In genomic region chr2:5839563-5839962, GRCh38 we compare ENCODE assay signal across 28 cellular contexts.
DNase-seq lines count a peak whose midpoint lies in the region; ATAC-seq, FAIRE-seq and TF ChIP-seq lines count a peak whose summit lies in the region.
"Had no signal": no experiment of that assay in that cellular context is flagged by ENCODE, and none has a peak within 500 bp of the region (broad histone marks: within the 10 kb centered on the region; RNA-seq: fewer than 3 reads in every experiment).

No MANE protein-coding gene starts in this region.

- no peaks in the 10 kb centered on the region for H3K4me1 ChIP-seq in hepatocyte (ENCODE audit: insufficient read depth)
- H3K4me1 ChIP-seq in pancreas, result no peaks in the 10 kb centered on the region
- H3K4me1 ChIP-seq: Caco-2, prostate gland, sigmoid colon, tibial nerve had no signal

- H3K9me2 ChIP-seq in hepatocyte (replicated peaks; ENCODE audit: insufficient read depth), result no peaks in the 10 kb centered on the region

- TF ChIP-seq CTCF in hepatocyte (IDR thresholded peaks at IDR 0.05; ENCODE audit: poor library complexity) (no peak), pancreas (IDR thresholded peaks at IDR 0.05) (no peak)

- H3K27ac ChIP-seq in hepatocyte, result no peak overlapping the region
- H3K27ac ChIP-seq in pancreas, result no peak overlapping the region
- H3K27ac ChIP-seq: neutrophil, PC-9, prostate gland, sigmoid colon, tibial nerve had no signal

- no peaks in the 10 kb centered on the region for H4K20me1 ChIP-seq in hepatocyte (ENCODE audit: insufficient read depth, poor library complexity, severe bottlenecking)

- ATAC-seq in GM21367 (IDR thresholded peaks at IDR 0.05; ENCODE audit: unreplicated experiment) (no peak), pancreas (no peak)
- ATAC-seq: activated CD8-positive, alpha-beta T cell treated with anti-CD3 and anti-CD28 coated beads for 36 hours; effector memory CD8-positive, alpha-beta T cell; HCT116; K562; left lobe of liver; Right ventricle myocardium inferior had no signal

- H3K4me2 ChIP-seq in hepatocyte, result peak overlapping the region; percentile 48
- H3K4me2 ChIP-seq: PC-9 had no signal

- H3K79me2 ChIP-seq in hepatocyte, result no peaks in the 10 kb centered on the region

- H3K4me3 ChIP-seq in hepatocyte (no peak overlapping the region), pancreas (no peak overlapping the region)
- H3K4me3 ChIP-seq: K562, PC-9, prostate gland, sigmoid colon, tibial nerve had no signal

- H2AFZ ChIP-seq in hepatocyte, result no peak overlapping the region
- H2AFZ ChIP-seq: PC-9 had no signal

- no peak for FAIRE-seq in pancreas (lab: Jason Lieb, UNC)
- FAIRE-seq: bronchial epithelial cell, G401.6, K562 had no signal

- DNase-seq in NCI-H146 treated with DMSO at 0.1 percent for 48 hours (lab: John Stamatoyannopoulos, UW; ENCODE audit: unreplicated experiment) (peak; percentile 57), SK-N-DZ (ENCODE audit: low spot score) (peak; percentile 41), hepatocyte (ENCODE audit: low spot score) (no peak), retina (peak; percentile 80), cortex of kidney (lab: John Stamatoyannopoulos, UW) (no peak), pancreas (no peak)
- DNase-seq: activated CD4-positive, CD25-positive, alpha-beta regulatory T cell treated with anti-CD3 and anti-CD28 coated beads, Interleukin-2, amount 50 U/mL, for 72 hours; activated CD8-positive, alpha-beta memory T cell treated with anti-CD3 and anti-CD28 coated beads, Interleukin-2, amount 50 U/mL, for 48 hours; activated CD8-positive, alpha-beta T cell treated with anti-CD3 and anti-CD28 coated beads for 36 hours; activated naive CD4-positive, alpha-beta T cell treated with anti-CD3 and anti-CD28 coated beads for 36 hours; Caco-2; DMS79; effector memory CD8-positive, alpha-beta T cell; erythroblast; NCI-H1105; PC-9; sigmoid colon; stimulated activated CD4-positive, alpha-beta T cell treated with anti-CD3 and anti-CD28 coated beads, Interleukin-4, amount 100 ng/mL, for 24 hours had no signal

- H3K9me3 ChIP-seq in hepatocyte (ENCODE audit: low read depth) (no peaks in the 10 kb centered on the region), pancreas (no peaks in the 10 kb centered on the region)
- H3K9me3 ChIP-seq: Caco-2, neutrophil, prostate gland, sigmoid colon, tibial nerve had no signal

- intact Hi-C loops in pancreas (cut with DNase I), result no loop called here

- no peaks in the 10 kb centered on the region for H3K36me3 ChIP-seq in hepatocyte (replicated peaks; ENCODE audit: insufficient read depth, low read depth)
- no peaks in the 10 kb centered on the region for H3K36me3 ChIP-seq in pancreas
- H3K36me3 ChIP-seq: neutrophil, prostate gland, sigmoid colon, tibial nerve had no signal

- no peaks in the 10 kb centered on the region for H3K27me3 ChIP-seq in hepatocyte
- no peaks in the 10 kb centered on the region for H3K27me3 ChIP-seq in pancreas
- H3K27me3 ChIP-seq: neutrophil, sigmoid colon, tibial nerve had no signal

- 53% methylated on average over 7 of the region's 7 CpGs for WGBS in hepatocyte (ENCODE audit: low lambda C conversion rate, missing lambda C conversion rate)
- WGBS in pancreas, 2 donors, result 39 to 42% methylated on average over 7 of the region's 7 CpGs

Comparison
In these comparisons a context has a peak if more than half of its experiments do, and no peak if none do; other contexts are left out.
1. DNase-seq: peak in NCI-H146 treated with DMSO at 0.1 percent for 48 hours (single experiment), SK-N-DZ (single experiment) and retina (single experiment); none in hepatocyte (single experiment), cortex of kidney (single experiment) and pancreas (0 of 6).